Comparison of ENCODE assay signal across 1 cellular context in the genomic region with DNA sequence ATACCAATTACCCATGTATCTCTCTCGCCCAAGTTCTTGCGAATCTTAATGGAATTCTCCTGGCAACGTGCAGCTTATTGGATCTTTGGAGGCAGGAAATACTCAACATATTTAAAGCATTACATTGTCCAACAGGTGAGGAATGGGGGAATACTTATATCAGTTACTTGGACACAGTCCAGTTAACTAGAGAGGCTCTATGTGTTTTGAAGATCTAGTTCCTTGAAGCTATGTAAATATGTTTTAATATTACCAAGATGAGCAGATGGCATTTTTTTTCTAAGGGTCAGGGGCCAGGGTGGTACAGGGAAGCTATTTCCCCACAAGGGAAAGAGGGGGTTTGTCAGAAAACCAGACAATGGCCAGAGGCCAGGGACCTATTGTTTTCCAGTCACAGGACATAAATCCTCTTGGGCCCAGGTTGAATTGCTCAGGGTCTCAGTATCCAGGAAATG.
TF ChIP-seq lines count a peak whose summit lies in the region.

No MANE protein-coding gene starts in this region.

TF ChIP-seq in HepG2, 621 proteins besides CTCF, POLR2A, EP300 and RAD21 (continued from another document):
- TF ChIP-seq, protein P1, sequence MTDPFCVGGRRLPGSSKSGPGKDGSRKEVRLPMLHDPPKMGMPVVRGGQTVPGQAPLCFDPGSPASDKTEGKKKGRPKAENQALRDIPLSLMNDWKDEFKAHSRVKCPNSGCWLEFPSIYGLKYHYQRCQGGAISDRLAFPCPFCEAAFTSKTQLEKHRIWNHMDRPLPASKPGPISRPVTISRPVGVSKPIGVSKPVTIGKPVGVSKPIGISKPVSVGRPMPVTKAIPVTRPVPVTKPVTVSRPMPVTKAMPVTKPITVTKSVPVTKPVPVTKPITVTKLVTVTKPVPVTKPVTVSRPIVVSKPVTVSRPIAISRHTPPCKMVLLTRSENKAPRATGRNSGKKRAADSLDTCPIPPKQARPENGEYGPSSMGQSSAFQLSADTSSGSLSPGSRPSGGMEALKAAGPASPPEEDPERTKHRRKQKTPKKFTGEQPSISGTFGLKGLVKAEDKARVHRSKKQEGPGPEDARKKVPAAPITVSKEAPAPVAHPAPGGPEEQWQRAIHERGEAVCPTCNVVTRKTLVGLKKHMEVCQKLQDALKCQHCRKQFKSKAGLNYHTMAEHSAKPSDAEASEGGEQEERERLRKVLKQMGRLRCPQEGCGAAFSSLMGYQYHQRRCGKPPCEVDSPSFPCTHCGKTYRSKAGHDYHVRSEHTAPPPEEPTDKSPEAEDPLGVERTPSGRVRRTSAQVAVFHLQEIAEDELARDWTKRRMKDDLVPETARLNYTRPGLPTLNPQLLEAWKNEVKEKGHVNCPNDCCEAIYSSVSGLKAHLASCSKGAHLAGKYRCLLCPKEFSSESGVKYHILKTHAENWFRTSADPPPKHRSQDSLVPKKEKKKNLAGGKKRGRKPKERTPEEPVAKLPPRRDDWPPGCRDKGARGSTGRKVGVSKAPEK (CRISPR knock-in tag; IDR thresholded peaks at IDR 0.05; ENCODE audit: borderline replicate concordance): no peak
- no peak for TF ChIP-seq ZNF776 (CRISPR knock-in tag; IDR thresholded peaks at IDR 0.05)
- TF ChIP-seq RXRB (CRISPR knock-in tag; IDR thresholded peaks at IDR 0.05; ENCODE audit: borderline replicate concordance): no peak
